ENCODE assay signal across 18 cellular contexts in genomic region chr12:113226696-113227095, GRCh38. TPM values are rescaled to one million over a fixed set of nuclear protein-coding genes. Genes with fewer than 3 reads are reported as not detected.
A peak's percentile ranks its signal among the peaks of the same experiment; 100 is the strongest.
DNase-seq lines count a peak whose midpoint lies in the region; FAIRE-seq and TF ChIP-seq lines count a peak whose summit lies in the region.
"Had no signal": no experiment of that assay in that cellular context is flagged by ENCODE, and none has a peak within 500 bp of the region (broad histone marks: within the 10 kb centered on the region; RNA-seq: fewer than 3 reads in every experiment).

No MANE protein-coding gene starts in this region.

- DNase-seq in kidney = peak; percentile 58
- DNase-seq in 8988T = no peak
- no peak for DNase-seq in MG63
- DNase-seq in NOMO-1 treated with DMSO at 0.1 percent for 48 hours (lab: John Stamatoyannopoulos, UW; ENCODE audit: unreplicated experiment) = no peak
- DNase-seq: activated CD4-positive, alpha-beta T cell treated with anti-CD3 and anti-CD28 coated beads, Interleukin-2, amount 50 U/mL, for 4 hours; activated naive CD4-positive, alpha-beta T cell; activated T-cell treated with anti-CD3 and anti-CD28 coated beads for 4 hours; HFFc6; immature natural killer cell; naive thymus-derived CD4-positive, alpha-beta T cell; NCI-H187; NCI-H345; stimulated activated CD4-positive, alpha-beta T cell treated with anti-CD3 and anti-CD28 coated beads, Interleukin-4, amount 100 ng/mL, for 1 hour; SW 1271 had no signal

- H3K9ac ChIP-seq in kidney (ENCODE audit: low read length in 2 of 2) (no peak overlapping the region), subcutaneous abdominal adipose tissue (ENCODE audit: low read length in 5 of 5) (peak overlapping the region in 1 of 5 donors; percentile 51)

- H3K27me3 ChIP-seq in DOHH2 (ENCODE audit: control insufficient read depth, low read length) (no peaks in the 10 kb centered on the region), subcutaneous abdominal adipose tissue (ENCODE audit: control insufficient read depth in 5 of 5, insufficient read depth in 4 of 5, low read length in 5 of 5) (no peaks in the 10 kb centered on the region), MG63 (no peaks in the 10 kb centered on the region)

- peak overlapping the region; percentile 83 for H3K27ac ChIP-seq in DOHH2 (ENCODE audit: low read depth, low read length)
- peak overlapping the region; percentile 23; the same call in 1 of the 2 replicates for H3K27ac ChIP-seq in VCaP
- peak overlapping the region in 1 of 2 donors; percentile 30 for H3K27ac ChIP-seq in kidney (ENCODE audit: low read depth in 2 of 2, low read length in 2 of 2)
- H3K27ac ChIP-seq in subcutaneous abdominal adipose tissue (ENCODE audit: low read depth, low read length) = peak overlapping the region; percentile 72

- H3K79me2 ChIP-seq in DOHH2 (ENCODE audit: control insufficient read depth, low read length) = peaks cover 79% of the 10 kb centered on the region

- no peak overlapping the region for H3K4me2 ChIP-seq in DOHH2 (ENCODE audit: low read length)

- intact Hi-C loops in kidney (cut with DNase I) = no loop called here

- H3K4me1 ChIP-seq in DOHH2 (ENCODE audit: control insufficient read depth, low read length) (peaks cover 82% of the 10 kb centered on the region), kidney (ENCODE audit: control insufficient read depth in 1 of 2, insufficient read depth in 1 of 2, low read depth in 1 of 2, low read length in 2 of 2) (peaks cover 25 to 39% of the 10 kb centered on the region in 2 donors), subcutaneous abdominal adipose tissue (ENCODE audit: control insufficient read depth in 5 of 5, insufficient read depth in 5 of 5, low read length in 5 of 5) (peaks cover 3 to 77% (median 69%) of the 10 kb centered on the region in 5 donors)

- no peaks in the 10 kb centered on the region for H4K20me1 ChIP-seq in DOHH2 (ENCODE audit: control insufficient read depth, insufficient read depth, low read depth, low read length)

- no peak overlapping the region for H3K4me3 ChIP-seq in DOHH2 (ENCODE audit: low read length)
- H3K4me3 ChIP-seq in kidney (ENCODE audit: low read length in 2 of 2) = no peak overlapping the region
- no peak overlapping the region for H3K4me3 ChIP-seq in subcutaneous abdominal adipose tissue (ENCODE audit: low read depth in 1 of 5, low read length in 5 of 5)
- no peak overlapping the region for H3K4me3 ChIP-seq in MG63
- H3K4me3 ChIP-seq: skin epidermis had no signal

- no peaks in the 10 kb centered on the region for H3K9me2 ChIP-seq in DOHH2 (replicated peaks; ENCODE audit: control insufficient read depth, low read length)

- H3K9me3 ChIP-seq in DOHH2 (ENCODE audit: control insufficient read depth, insufficient read depth, low read length) (no peaks in the 10 kb centered on the region), kidney (ENCODE audit: control insufficient read depth in 1 of 2, low read length in 2 of 2) (no peaks in the 10 kb centered on the region), subcutaneous abdominal adipose tissue (ENCODE audit: control insufficient read depth in 5 of 5, low read length in 5 of 5) (no peaks in the 10 kb centered on the region), MG63 (no peaks in the 10 kb centered on the region)

- TF ChIP-seq CTCF in DOHH2 (IDR thresholded peaks at IDR 0.05; ENCODE audit: low read depth, low read length, poor library complexity, severe bottlenecking) (no peak), VCaP (conservative IDR thresholded peaks at IDR 0.05) (no peak), kidney (IDR thresholded peaks at IDR 0.05; ENCODE audit: borderline replicate concordance, extremely low read depth, insufficient read depth) (no peak)

- H3F3A ChIP-seq in DOHH2 (ENCODE audit: control insufficient read depth, insufficient read depth) = peaks cover 49% of the 10 kb centered on the region

- no peak for FAIRE-seq in kidney (lab: Jason Lieb, UNC)

- H3K36me3 ChIP-seq in DOHH2 (ENCODE audit: control insufficient read depth, low read length) (peaks cover 74% of the 10 kb centered on the region), kidney (ENCODE audit: control insufficient read depth in 1 of 2, insufficient read depth in 2 of 2, low read length in 2 of 2) (peaks cover 14 to 47% of the 10 kb centered on the region in 2 donors), subcutaneous abdominal adipose tissue (ENCODE audit: control insufficient read depth in 5 of 5, insufficient read depth in 5 of 5, low read length in 5 of 5) (peaks cover 0 to 41% (median 31%) of the 10 kb centered on the region in 5 donors), MG63 (peaks cover 12% of the 10 kb centered on the region)

RNA-seq across cellular contexts. Expression of gene TPCN1, which starts 5.4 kb away (rescaled TPM):
- 93.3 TPM for total RNA-seq in kidney
- polyA plus RNA-seq in kidney (ENCODE audit: insufficient read depth, low read depth, low replicate concordance) = 38.4 TPM
- 3.9 and 5.4 TPM in 2 replicates for total RNA-seq in MG63 (2014; rRNA removed; shearing (Covaris generic); ENCODE audit: low replicate concordance)

RNA-seq across cellular contexts. Expression of gene RITA1, which starts 41.2 kb away (rescaled TPM):
- total RNA-seq in kidney = 14.6 TPM
- polyA plus RNA-seq in kidney (ENCODE audit: insufficient read depth, low read depth, low replicate concordance) = 31.6 TPM
- total RNA-seq in MG63 (2014; rRNA removed; shearing (Covaris generic); ENCODE audit: low replicate concordance) = 34.4 and 38.6 TPM in 2 replicates

RNA-seq across cellular contexts. Expression of gene DDX54, which starts 41.4 kb away (rescaled TPM):
- 62.0 TPM for total RNA-seq in kidney
- 55.4 TPM for polyA plus RNA-seq in kidney (ENCODE audit: insufficient read depth, low read depth, low replicate concordance)
- 80.5 and 82.0 TPM in 2 replicates for total RNA-seq in MG63 (2014; rRNA removed; shearing (Covaris generic); ENCODE audit: low replicate concordance)

Comparison
In these comparisons a context has a peak if more than half of its experiments do, and no peak if none do; other contexts are left out.
1. RNA of gene TPCN1, which starts 5.4 kb away (total RNA-seq): 93.3 TPM in kidney (single experiment); 3.9 to 5.4 TPM in MG63; every median in the first group is over 10 times any median in the second.